ENCODE assay signal across 1 cellular context in genomic region chr16:85306071-85306792, GRCh38.
TF ChIP-seq lines count a peak whose summit lies in the region.

No MANE protein-coding gene starts in this region.

TF ChIP-seq in HepG2, 621 proteins besides CTCF, POLR2A, EP300 and RAD21 (continued from another document and continues in another):
- TF ChIP-seq ZNF142 (CRISPR knock-in tag; IDR thresholded peaks at IDR 0.05): no peak
- no peak for TF ChIP-seq ZNF260 (CRISPR knock-in tag; IDR thresholded peaks at IDR 0.05; ENCODE audit: borderline replicate concordance, low read depth)
- TF ChIP-seq MLXIP (CRISPR knock-in tag; IDR thresholded peaks at IDR 0.05; ENCODE audit: borderline replicate concordance): no peak
- peak; percentile 89; the same call in 1 of the 2 replicates for TF ChIP-seq ZSCAN9 (CRISPR knock-in tag; IDR thresholded peaks at IDR 0.05; ENCODE audit: borderline replicate concordance)
- TF ChIP-seq ZNF839 (CRISPR knock-in tag; IDR thresholded peaks at IDR 0.05; ENCODE audit: borderline replicate concordance): no peak
- TF ChIP-seq ZNF160 (CRISPR knock-in tag; IDR thresholded peaks at IDR 0.05): no peak; the same call in 1 of the 2 replicates
- no peak for TF ChIP-seq ZNF10 (CRISPR knock-in tag; IDR thresholded peaks at IDR 0.05; ENCODE audit: borderline replicate concordance, low read depth)
- no peak for TF ChIP-seq ZNF3 (CRISPR knock-in tag; IDR thresholded peaks at IDR 0.05)
- no peak for TF ChIP-seq ZNF468 (CRISPR knock-in tag; IDR thresholded peaks at IDR 0.05)
- TF ChIP-seq ZBTB43 (CRISPR knock-in tag; conservative IDR thresholded peaks at IDR 0.05): 0 out of 2 replicates have a peak, but pooled peaks have one; percentile 34
- peak; percentile 71; the same call in 1 of the 2 replicates for TF ChIP-seq ZBTB38 (CRISPR knock-in tag; IDR thresholded peaks at IDR 0.05)
- TF ChIP-seq HNRNPUL1 (IDR thresholded peaks at IDR 0.05; ENCODE audit: low read depth, low read length): no peak
- no peak for TF ChIP-seq ZNF513 (CRISPR knock-in tag; conservative IDR thresholded peaks at IDR 0.05)
- TF ChIP-seq ADNP (CRISPR knock-in tag; IDR thresholded peaks at IDR 0.05): no peak
- no peak for TF ChIP-seq ZFP62 (CRISPR knock-in tag; IDR thresholded peaks at IDR 0.05)
- TF ChIP-seq ZNF557 (CRISPR knock-in tag; IDR thresholded peaks at IDR 0.05): no peak; the same call in 1 of the 2 replicates
- no peak for TF ChIP-seq SATB2 (CRISPR knock-in tag; IDR thresholded peaks at IDR 0.05)
- TF ChIP-seq ZNF713 (CRISPR knock-in tag; IDR thresholded peaks at IDR 0.05): 0 out of 2 replicates have a peak, but pooled peaks have one; percentile 26
- TF ChIP-seq BCL3 (CRISPR knock-in tag; IDR thresholded peaks at IDR 0.05): peak; percentile 73; the same call in 1 of the 2 replicates
- no peak for TF ChIP-seq ZNF30 (CRISPR knock-in tag; IDR thresholded peaks at IDR 0.05)
- TF ChIP-seq ZNF207 (IDR thresholded peaks at IDR 0.05; ENCODE audit: borderline replicate concordance): no peak
- TF ChIP-seq ZNF607 (CRISPR knock-in tag; IDR thresholded peaks at IDR 0.05; ENCODE audit: borderline replicate concordance): peak; percentile 83; the same call in 1 of the 2 replicates
- TF ChIP-seq NCOA1 (CRISPR knock-in tag; IDR thresholded peaks at IDR 0.05): no peak; the same call in 1 of the 2 replicates
- no peak for TF ChIP-seq RFXANK (CRISPR knock-in tag; IDR thresholded peaks at IDR 0.05)
- TF ChIP-seq CREB1 (IDR thresholded peaks at IDR 0.05): peak; percentile 88
- TF ChIP-seq CREB1 (CRISPR knock-in tag; IDR thresholded peaks at IDR 0.05): peak; percentile 91
- peak; percentile 88; the same call in 1 of the 2 replicates for TF ChIP-seq ZNF292 (CRISPR knock-in tag; IDR thresholded peaks at IDR 0.05; ENCODE audit: borderline replicate concordance, low read depth)
- peak; percentile 75; the same call in 1 of the 2 replicates for TF ChIP-seq SOX5 (CRISPR knock-in tag; IDR thresholded peaks at IDR 0.05; ENCODE audit: borderline replicate concordance)
- peak; percentile 43; the same call in 1 of the 2 replicates for TF ChIP-seq DMTF1 (CRISPR knock-in tag; IDR thresholded peaks at IDR 0.05)
- no peak for TF ChIP-seq FOXP1 (IDR thresholded peaks at IDR 0.05)
- TF ChIP-seq FOXP1 (CRISPR knock-in tag; IDR thresholded peaks at IDR 0.05): peak; percentile 67; the same call in 1 of the 2 replicates
- TF ChIP-seq ZNF710 (CRISPR knock-in tag; IDR thresholded peaks at IDR 0.05; ENCODE audit: borderline replicate concordance): no peak
- TF ChIP-seq NBN (conservative IDR thresholded peaks at IDR 0.05): no peak
- TF ChIP-seq ZNF234 (CRISPR knock-in tag; conservative IDR thresholded peaks at IDR 0.05): no peak
- no peak for TF ChIP-seq ZNF383 (CRISPR knock-in tag; IDR thresholded peaks at IDR 0.05; ENCODE audit: borderline replicate concordance)
- TF ChIP-seq IRF9 (CRISPR knock-in tag; IDR thresholded peaks at IDR 0.05; ENCODE audit: borderline replicate concordance): no peak
- no peak for TF ChIP-seq SRSF4 (IDR thresholded peaks at IDR 0.05; ENCODE audit: low read depth, low read length, poor library complexity, severe bottlenecking)
- 0 out of 2 replicates have a peak, but pooled peaks have one; percentile 19 for TF ChIP-seq ZNF598 (CRISPR knock-in tag; IDR thresholded peaks at IDR 0.05; ENCODE audit: borderline replicate concordance)
- TF ChIP-seq PAWR (CRISPR knock-in tag; IDR thresholded peaks at IDR 0.05; ENCODE audit: borderline replicate concordance): 0 out of 2 replicates have a peak, but pooled peaks have one; percentile 48
- no peak for TF ChIP-seq ATM (IDR thresholded peaks at IDR 0.05; ENCODE audit: borderline replicate concordance)
